ENCODE assay signal across 27 cellular contexts in genomic region chr1:244789276-244789580, GRCh38.
"Had no signal": no experiment of that assay in that cellular context is flagged by ENCODE, and none has a peak within 500 bp of the region (broad histone marks: within the 10 kb centered on the region; RNA-seq: fewer than 3 reads in every experiment).

No MANE protein-coding gene starts in this region.

- H3K36me3 Mint-ChIP-seq: activated naive CD4-positive, alpha-beta T cell treated with anti-CD3 and anti-CD28 coated beads, Interleukin-2, amount 10 ng/mL, durations not matched to agents 7 days and 5 days; stimulated activated naive B cell treated with anti-CD40 and anti-IgM and Interleukin-4, amounts not matched to agents 10 μg/mL and 1 μg/mL and 100 μg/mL, for 72 hours; WTC11 had no signal

- H3K4me1 ChIP-seq: foreskin keratinocyte, left ventricle myocardium inferior, prostate gland, right atrium auricular region, stomach, suprapubic skin, upper lobe of right lung had no signal

- DNase-seq: activated CD4-positive, alpha-beta memory T cell treated with anti-CD3 and anti-CD28 coated beads, Interleukin-2, amount 10 ng/mL, durations not matched to agents 7 days and 5 days; activated CD4-positive, alpha-beta T cell treated with anti-CD3 and anti-CD28 coated beads for 1 hour; activated CD4-positive, alpha-beta T cell treated with anti-CD3 and anti-CD28 coated beads, Interleukin-2, amount 10 ng/mL, durations not matched to agents 7 days and 5 days; activated CD8-positive, alpha-beta memory T cell treated with anti-CD3 and anti-CD28 coated beads, Interleukin-2, amount 50 U/mL, for 48 hours; activated naive CD4-positive, alpha-beta T cell treated with anti-CD3 and anti-CD28 coated beads, Interleukin-2, amount 10 ng/mL, durations not matched to agents 7 days and 5 days; activated T-cell treated with anti-CD3 and anti-CD28 coated beads, Interleukin-2, amount 50 U/mL, for 24 hours; amniotic stem cell; central memory CD4-positive, alpha-beta T cell; dermis blood vessel endothelial cell; effector CD4-positive, alpha-beta T cell; foreskin keratinocyte; left ventricle myocardium inferior; stimulated activated CD4-positive, alpha-beta T cell treated with anti-CD3 and anti-CD28 coated beads, Interleukin-15, amount 100 ng/mL, for 24 hours; stimulated activated CD4-positive, alpha-beta T cell treated with anti-CD3 and anti-CD28 coated beads, Interleukin-2, amount 100 ng/mL, for 24 hours; stimulated activated naive B cell treated with anti-CD40 and anti-IgM and Interleukin-4, amounts not matched to agents 10 μg/mL and 1 μg/mL and 100 μg/mL, for 72 hours; stomach; T-helper 17 cell; tibial artery; upper lobe of right lung had no signal

- ATAC-seq: foreskin keratinocyte, T-helper 17 cell had no signal

- H3K27me3 ChIP-seq: esophagus muscularis mucosa, foreskin keratinocyte, right atrium auricular region, stomach, tibial artery, upper lobe of right lung had no signal

- H3K4me3 Mint-ChIP-seq: activated CD4-positive, alpha-beta memory T cell treated with anti-CD3 and anti-CD28 coated beads, Interleukin-2, amount 10 ng/mL, durations not matched to agents 7 days and 5 days; activated CD4-positive, alpha-beta T cell treated with anti-CD3 and anti-CD28 coated beads, Interleukin-2, amount 10 ng/mL, durations not matched to agents 7 days and 5 days; activated naive CD4-positive, alpha-beta T cell treated with anti-CD3 and anti-CD28 coated beads, Interleukin-2, amount 10 ng/mL, durations not matched to agents 7 days and 5 days; activated T-cell treated with anti-CD3 and anti-CD28 coated beads, Interleukin-2, amount 50 U/mL, for 24 hours; neural crest cell; T-helper 17 cell; WTC11 had no signal

- H3K9me3 ChIP-seq: esophagus muscularis mucosa, left ventricle myocardium inferior, prostate gland, right atrium auricular region, stomach, suprapubic skin, tibial artery, upper lobe of right lung had no signal

- H3K36me3 ChIP-seq: esophagus muscularis mucosa, left ventricle myocardium inferior, prostate gland, right atrium auricular region, stomach, suprapubic skin, tibial artery, upper lobe of right lung had no signal

- FAIRE-seq: islet of Langerhans had no signal

- H3K4me3 ChIP-seq: esophagus muscularis mucosa, left ventricle myocardium inferior, lung, prostate gland, right atrium auricular region, stomach, suprapubic skin, tibial artery, upper lobe of right lung had no signal

- H3K27ac Mint-ChIP-seq: activated CD4-positive, alpha-beta memory T cell treated with anti-CD3 and anti-CD28 coated beads, Interleukin-2, amount 10 ng/mL, durations not matched to agents 7 days and 5 days; activated CD4-positive, alpha-beta T cell treated with anti-CD3 and anti-CD28 coated beads, Interleukin-2, amount 10 ng/mL, durations not matched to agents 7 days and 5 days; activated naive CD4-positive, alpha-beta T cell treated with anti-CD3 and anti-CD28 coated beads, Interleukin-2, amount 10 ng/mL, durations not matched to agents 7 days and 5 days; activated T-cell treated with anti-CD3 and anti-CD28 coated beads, Interleukin-2, amount 50 U/mL, for 24 hours; stimulated activated naive B cell treated with anti-CD40 and anti-IgM and Interleukin-4, amounts not matched to agents 10 μg/mL and 1 μg/mL and 100 μg/mL, for 72 hours; T-helper 17 cell; WTC11 had no signal

- H3K27me3 Mint-ChIP-seq: activated CD4-positive, alpha-beta memory T cell treated with anti-CD3 and anti-CD28 coated beads, Interleukin-2, amount 10 ng/mL, durations not matched to agents 7 days and 5 days; activated CD4-positive, alpha-beta T cell treated with anti-CD3 and anti-CD28 coated beads, Interleukin-2, amount 10 ng/mL, durations not matched to agents 7 days and 5 days; activated T-cell treated with anti-CD3 and anti-CD28 coated beads, Interleukin-2, amount 50 U/mL, for 24 hours; stimulated activated naive B cell treated with anti-CD40 and anti-IgM and Interleukin-4, amounts not matched to agents 10 μg/mL and 1 μg/mL and 100 μg/mL, for 72 hours; T-helper 17 cell had no signal

- H3K4me1 Mint-ChIP-seq: activated CD4-positive, alpha-beta memory T cell treated with anti-CD3 and anti-CD28 coated beads, Interleukin-2, amount 10 ng/mL, durations not matched to agents 7 days and 5 days; activated CD4-positive, alpha-beta T cell treated with anti-CD3 and anti-CD28 coated beads, Interleukin-2, amount 10 ng/mL, durations not matched to agents 7 days and 5 days; activated naive CD4-positive, alpha-beta T cell treated with anti-CD3 and anti-CD28 coated beads, Interleukin-2, amount 10 ng/mL, durations not matched to agents 7 days and 5 days had no signal

- H3K27ac ChIP-seq: esophagus muscularis mucosa, foreskin keratinocyte, left ventricle myocardium inferior, prostate gland, right atrium auricular region, stomach, suprapubic skin, tibial artery, upper lobe of right lung had no signal

- H3K9me3 Mint-ChIP-seq: activated CD4-positive, alpha-beta memory T cell treated with anti-CD3 and anti-CD28 coated beads, Interleukin-2, amount 10 ng/mL, durations not matched to agents 7 days and 5 days; activated CD4-positive, alpha-beta T cell treated with anti-CD3 and anti-CD28 coated beads, Interleukin-2, amount 10 ng/mL, durations not matched to agents 7 days and 5 days; activated naive CD4-positive, alpha-beta T cell treated with anti-CD3 and anti-CD28 coated beads, Interleukin-2, amount 10 ng/mL, durations not matched to agents 7 days and 5 days; activated T-cell treated with anti-CD3 and anti-CD28 coated beads, Interleukin-2, amount 50 U/mL, for 24 hours; neural crest cell; stimulated activated naive B cell treated with anti-CD40 and anti-IgM and Interleukin-4, amounts not matched to agents 10 μg/mL and 1 μg/mL and 100 μg/mL, for 72 hours; WTC11 had no signal
